11 cellular contexts compared by ENCODE assay signal in genomic region chr2:48144777-48145176, GRCh38.
DNase-seq lines count a peak whose midpoint lies in the region; ATAC-seq and TF ChIP-seq lines count a peak whose summit lies in the region.
"Had no signal": no experiment of that assay in that cellular context is flagged by ENCODE, and none has a peak within 500 bp of the region (broad histone marks: within the 10 kb centered on the region; RNA-seq: fewer than 3 reads in every experiment).

No MANE protein-coding gene starts in this region.

- H3K27me3 ChIP-seq in DND-41 (ENCODE audit: insufficient read depth, low read length, poor library complexity) = no peaks in the 10 kb centered on the region
- no peaks in the 10 kb centered on the region for H3K27me3 ChIP-seq in stomach

- H3K4me3 ChIP-seq in DND-41 (ENCODE audit: low read depth in 1 of 2, low read length in 2 of 2) = no peak overlapping the region
- no peak overlapping the region for H3K4me3 ChIP-seq in stomach

- intact Hi-C loops in stomach (cut with DNase I; ENCODE audit: low total_unique reads) = no loop called here

- ATAC-seq in DND-41 (ENCODE audit: insufficient read depth, low read depth) = peak; percentile 73
- no peak for ATAC-seq in GM19455 (IDR thresholded peaks at IDR 0.05; ENCODE audit: unreplicated experiment)
- ATAC-seq: activated CD4-positive, CD25-positive, alpha-beta regulatory T cell treated with anti-CD3 and anti-CD28 coated beads, Interleukin-2, amount 50 U/mL, for 24 hours; stimulated activated memory B cell treated with anti-CD40 and anti-IgM and Interleukin-4, amounts not matched to agents 10 μg/mL and 1 μg/mL and 100 μg/mL, for 72 hours had no signal

- in situ Hi-C loops in KBM-7 (cut with MboI; ENCODE audit: low pct_unique_long_range_greater_than_20kb, low sequenced_read_pairs) = no loop called here

- TF ChIP-seq POLR2A in stomach (IDR thresholded peaks at IDR 0.05) = no peak

- no peaks in the 10 kb centered on the region for H3K9me3 ChIP-seq in DND-41 (ENCODE audit: insufficient read depth, low read length, severe bottlenecking)
- no peaks in the 10 kb centered on the region for H3K9me3 ChIP-seq in stomach

- no peak for TF ChIP-seq EP300 in stomach (IDR thresholded peaks at IDR 0.05)

- WGBS in stomach, 5 donors = 31 to 79% (median 44%) methylated on average over 1 to 2 of the region's 2 CpGs

- H2AFZ ChIP-seq in DND-41 (ENCODE audit: low read depth, low read length) = peak overlapping the region; percentile 66

- H3K4me2 ChIP-seq in DND-41 (ENCODE audit: insufficient read depth, low read length) = no peak overlapping the region; the same call in 1 of the 2 replicates

- no peaks in the 10 kb centered on the region for H3K79me2 ChIP-seq in DND-41 (ENCODE audit: insufficient read depth, low read length)

- H3K4me1 ChIP-seq in DND-41 (ENCODE audit: insufficient read depth, low read length) (peaks cover 32% of the 10 kb centered on the region), stomach (no peaks in the 10 kb centered on the region)

- no peak for TF ChIP-seq CTCF in DND-41 (IDR thresholded peaks at IDR 0.05; ENCODE audit: borderline replicate concordance, extremely low read depth, low read length, poor library complexity, severe bottlenecking)
- no peak for TF ChIP-seq CTCF in stomach (IDR thresholded peaks at IDR 0.05)

- H4K20me1 ChIP-seq in DND-41 (ENCODE audit: insufficient read depth, low read length) = no peaks in the 10 kb centered on the region

- H3K9ac ChIP-seq in DND-41 (ENCODE audit: low read depth, low read length) = no peak overlapping the region

- peak; percentile 52 for DNase-seq in CMK (ENCODE audit: low read depth)
- DNase-seq in DND-41 = peak; percentile 74
- peak; percentile 16 for DNase-seq in NCI-H69 (lab: John Stamatoyannopoulos, UW)
- DNase-seq in dermis microvascular lymphatic vessel endothelial cell (ENCODE audit: low read depth in 2 of 2) = peak; percentile 20 to 36
- DNase-seq in KBM-7 = no peak
- DNase-seq in stomach = no peak
- DNase-seq in activated CD8-positive, alpha-beta memory T cell treated with anti-CD3 and anti-CD28 coated beads, Interleukin-2, amount 50 U/mL, for 4 hours = no peak
- DNase-seq: naive B cell had no signal

- H3K27ac ChIP-seq in DND-41 (ENCODE audit: low read length) = peak overlapping the region; percentile 69
- H3K27ac ChIP-seq in stomach = no peak overlapping the region

- no peaks in the 10 kb centered on the region for H3K36me3 ChIP-seq in DND-41 (ENCODE audit: insufficient read depth, low read length)
- H3K36me3 ChIP-seq in stomach = no peaks in the 10 kb centered on the region

Comparison
In these comparisons a context has a peak if more than half of its experiments do, and no peak if none do; other contexts are left out.
1. DNase-seq: peak in CMK (single experiment), DND-41 (single experiment), NCI-H69 (single experiment) and dermis microvascular lymphatic vessel endothelial cell (2 of 2); none in KBM-7 (single experiment), stomach (single experiment) and activated CD8-positive, alpha-beta memory T cell treated with anti-CD3 and anti-CD28 coated beads, Interleukin-2, amount 50 U/mL, for 4 hours (single experiment).